8 cellular contexts compared by ENCODE assay signal in the genomic region with DNA sequence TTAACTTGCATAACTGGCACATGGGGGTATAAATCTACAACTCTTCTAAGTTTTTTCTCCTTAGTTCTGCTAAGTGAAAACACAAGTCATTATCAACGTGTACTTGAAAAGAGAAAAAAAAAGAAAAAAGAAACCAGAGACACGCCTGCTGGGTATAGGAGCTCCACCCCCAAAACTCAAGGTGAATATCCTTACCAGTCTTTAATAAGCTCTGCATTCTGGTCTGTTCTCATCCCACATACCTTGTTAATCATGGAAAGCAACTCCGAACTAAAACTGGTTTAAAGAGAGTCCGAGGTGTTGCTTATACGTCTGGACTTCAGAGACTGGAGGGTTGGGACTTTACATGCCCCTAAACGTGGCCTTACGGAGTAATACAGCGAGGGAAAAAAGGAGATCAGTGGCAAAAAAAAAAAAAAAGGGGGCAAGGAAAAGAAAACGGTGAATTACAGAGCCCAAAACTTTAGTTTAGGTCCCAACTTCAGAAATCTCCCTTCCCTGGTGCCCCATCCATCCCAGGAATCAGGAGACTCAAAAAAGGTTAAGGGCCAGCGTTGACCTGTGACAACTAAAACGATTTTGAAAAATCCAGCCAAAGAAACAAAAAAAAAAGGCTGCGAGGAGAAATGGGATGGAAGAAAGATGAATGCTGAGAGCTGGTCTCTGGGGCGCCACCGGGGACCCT. TPM values are rescaled to one million over a fixed set of nuclear protein-coding genes. Genes with fewer than 3 reads are reported as not detected.
A peak's percentile ranks its signal among the peaks of the same experiment; 100 is the strongest.
DNase-seq lines count a peak whose midpoint lies in the region; ATAC-seq, FAIRE-seq and TF ChIP-seq lines count a peak whose summit lies in the region.

No MANE protein-coding gene starts in this region.

- H3K9me3 Mint-ChIP-seq in CD14-positive monocyte, result no peaks in the 10 kb centered on the region

- peak overlapping the region; percentile 83 to 98 for H3K27ac ChIP-seq in coronary artery

- FAIRE-seq in urothelium cell line (lab: Jason Lieb, UNC), result no peak

- ATAC-seq in GM18861 (IDR thresholded peaks at IDR 0.05; ENCODE audit: unreplicated experiment), result peak; percentile 25
- no peak for ATAC-seq in HG03460 (IDR thresholded peaks at IDR 0.05; ENCODE audit: unreplicated experiment)

- H3K4me1 Mint-ChIP-seq in CD14-positive monocyte, result peaks cover 29% of the 10 kb centered on the region

- peak overlapping the region; percentile 88 to 94 for H3K4me3 Mint-ChIP-seq in CD14-positive monocyte

- H3K27ac Mint-ChIP-seq in CD14-positive monocyte, result peak overlapping the region; percentile 23 to 94 (median 73)

- no peaks in the 10 kb centered on the region for H3K9me3 ChIP-seq in mononuclear cell (ENCODE audit: low read depth, low read length)

- no peaks in the 10 kb centered on the region for H3K27me3 ChIP-seq in mononuclear cell (ENCODE audit: insufficient read depth, low read length)

- DNase-seq in CD14-positive monocyte (ENCODE audit: low spot score) (no peak), HT1080 (ENCODE audit: low read depth) (peak; percentile 51), SK-N-DZ (ENCODE audit: low spot score) (peak; percentile 12), coronary artery (ENCODE audit: low spot score) (no peak), urothelium cell line (ENCODE audit: low spot score) (peak; percentile 41)

- intact Hi-C loops in CD14-positive monocyte (cut with micrococcal nuclease), result loop anchor here (5.0 to 10.0 kb wide), 6 partner anchors 224 to 808 kb away; a partner anchor contains a TSS

- H3K4me1 ChIP-seq in mononuclear cell (ENCODE audit: insufficient read depth, low read length), result peaks cover 33% of the 10 kb centered on the region

- H3K36me3 Mint-ChIP-seq in CD14-positive monocyte, result peaks cover 3% of the 10 kb centered on the region in 2 donors

- TF ChIP-seq CTCF in CD14-positive monocyte (IDR thresholded peaks at IDR 0.05) (no peak), coronary artery (IDR thresholded peaks at IDR 0.05) (no peak)

- peak overlapping the region; percentile 99 for H3K4me3 ChIP-seq in coronary artery
- H3K4me3 ChIP-seq in mononuclear cell (ENCODE audit: low read length), result peak overlapping the region; percentile 58

- H3K27me3 Mint-ChIP-seq in CD14-positive monocyte (ENCODE audit: low read depth in 3 of 3), result peaks cover 0 to 5% (median 0%) of the 10 kb centered on the region in 3 donors

RNA-seq across cellular contexts. Expression of a gene that starts 1.0 kb away (rescaled TPM):
- 10 to 100 TPM in 1 of 2 donors, 1 to 10 TPM in 1; 7.3 to 13.9 TPM for polyA plus RNA-seq in CD14-positive monocyte
- 8.5 and 18.9 TPM in 2 replicates for total RNA-seq in HT1080 (2014; rRNA removed; shearing (Covaris generic))
- polyA plus RNA-seq in HT1080 (2015; cell fraction: cytosol; rRNA removed), result 46.5 and 52.3 TPM in 2 replicates
- polyA plus RNA-seq in HT1080 (2015; cell fraction: nucleus; rRNA removed), result 42.4 and 47.8 TPM in 2 replicates
- polyA plus RNA-seq in SK-N-DZ (2014; cell fraction: cytosol; rRNA removed), result 12.5 and 15.1 TPM in 2 replicates
- polyA plus RNA-seq in SK-N-DZ (2014; cell fraction: nucleus; rRNA removed), result 9.7 and 18.0 TPM in 2 replicates
- total RNA-seq in mononuclear cell, result 17.8 TPM

Comparison
In these comparisons a context has a peak if more than half of its experiments do, and no peak if none do; other contexts are left out.
1. DNase-seq: peak in HT1080 (single experiment), SK-N-DZ (single experiment) and urothelium cell line (single experiment); none in CD14-positive monocyte (single experiment) and coronary artery (single experiment).